In genomic region chr10:89363766-89364407, GRCh38 we compare ENCODE assay signal across 26 cellular contexts. TPM values are rescaled to one million over a fixed set of nuclear protein-coding genes. Genes with fewer than 3 reads are reported as not detected.
DNase-seq lines count a peak whose midpoint lies in the region; ATAC-seq and TF ChIP-seq lines count a peak whose summit lies in the region.
"Had no signal": no experiment of that assay in that cellular context is flagged by ENCODE, and none has a peak within 500 bp of the region (broad histone marks: within the 10 kb centered on the region; RNA-seq: fewer than 3 reads in every experiment).

No MANE protein-coding gene starts in this region.

- H3K27ac Mint-ChIP-seq in activated B cell treated with CpG ODN at 0.5 μM for 24 hours: peak overlapping the region; percentile 24
- no peak overlapping the region for H3K27ac Mint-ChIP-seq in activated T-cell treated with anti-CD3 and anti-CD28 coated beads, Interleukin-2, amount 50 U/mL, for 24 hours
- H3K27ac Mint-ChIP-seq: activated CD4-positive, alpha-beta T cell treated with anti-CD3 and anti-CD28 coated beads, Interleukin-2, amount 10 ng/mL, durations not matched to agents 7 days and 5 days had no signal

- TF ChIP-seq CTCF in GM12865 (IDR thresholded peaks at IDR 0.05; ENCODE audit: insufficient read depth, low read depth, low read length, missing control alignments): no peak
- no peak for TF ChIP-seq CTCF in activated B cell treated with CpG ODN at 0.5 μM for 24 hours (IDR thresholded peaks at IDR 0.05)

- H3K27me3 Mint-ChIP-seq in activated B cell treated with CpG ODN at 0.5 μM for 24 hours: no peaks in the 10 kb centered on the region
- peaks cover 3% of the 10 kb centered on the region for H3K27me3 Mint-ChIP-seq in activated T-cell treated with anti-CD3 and anti-CD28 coated beads, Interleukin-2, amount 50 U/mL, for 24 hours

- H3K4me3 ChIP-seq in GM12865 (ENCODE audit: low read depth, low read length): no peak overlapping the region
- H3K4me3 ChIP-seq: breast epithelium, heart left ventricle, sigmoid colon, thoracic aorta had no signal

- DNase-seq in GM12865 (ENCODE audit: low read depth) (peak; percentile 52), activated B cell treated with CpG ODN at 0.5 μM for 24 hours (no peak), RKO (ENCODE audit: low spot score) (no peak), DMS79 (lab: John Stamatoyannopoulos, UW) (no peak)
- no peak for DNase-seq in activated T-cell treated with anti-CD3 and anti-CD28 coated beads, Interleukin-2, amount 50 U/mL, for 24 hours
- DNase-seq: ACHN; activated CD4-positive, alpha-beta T cell treated with anti-CD3 and anti-CD28 coated beads, Interleukin-2, amount 10 ng/mL, durations not matched to agents 7 days and 5 days; activated CD8-positive, alpha-beta memory T cell treated with anti-CD3 and anti-CD28 coated beads, Interleukin-2, amount 50 U/mL, for 4 hours; activated effector memory CD4-positive, alpha-beta T cell treated with Interleukin-2 at 50 U/mL for 16 hours; H7; heart left ventricle; midbrain; NCI-H1417; NCI-H2171 treated with DMSO at 0.1 percent for 48 hours; NCI-H526 treated with DMSO at 0.1 percent for 48 hours; posterior cingulate gyrus; SHP77 treated with DMSO at 0.1 percent for 48 hours; sigmoid colon had no signal

- no peaks in the 10 kb centered on the region for H3K9me3 Mint-ChIP-seq in activated B cell treated with CpG ODN at 0.5 μM for 24 hours
- H3K9me3 Mint-ChIP-seq in activated T-cell treated with anti-CD3 and anti-CD28 coated beads, Interleukin-2, amount 50 U/mL, for 24 hours: no peaks in the 10 kb centered on the region

- peaks cover 20% of the 10 kb centered on the region for H3K4me1 Mint-ChIP-seq in activated B cell treated with CpG ODN at 0.5 μM for 24 hours
- H3K4me1 Mint-ChIP-seq in activated T-cell treated with anti-CD3 and anti-CD28 coated beads, Interleukin-2, amount 50 U/mL, for 24 hours (ENCODE audit: low read depth): peaks cover 23% of the 10 kb centered on the region

- ATAC-seq in GM19452 (IDR thresholded peaks at IDR 0.05; ENCODE audit: unreplicated experiment): peak; percentile 39
- ATAC-seq in HG03097 (IDR thresholded peaks at IDR 0.05; ENCODE audit: low FRiP score, unreplicated experiment): peak; percentile 41
- ATAC-seq in activated B cell treated with CpG ODN at 0.5 μM for 24 hours (ENCODE audit: low read depth): peak; percentile 50
- ATAC-seq in HG03571 (IDR thresholded peaks at IDR 0.05; ENCODE audit: unreplicated experiment): no peak
- ATAC-seq: heart left ventricle had no signal

- H3K4me3 Mint-ChIP-seq in activated B cell treated with CpG ODN at 0.5 μM for 24 hours: peak overlapping the region; percentile 11
- H3K4me3 Mint-ChIP-seq in activated T-cell treated with anti-CD3 and anti-CD28 coated beads, Interleukin-2, amount 50 U/mL, for 24 hours: no peak overlapping the region
- H3K4me3 Mint-ChIP-seq: activated CD4-positive, alpha-beta T cell treated with anti-CD3 and anti-CD28 coated beads, Interleukin-2, amount 10 ng/mL, durations not matched to agents 7 days and 5 days; nephron had no signal

- intact Hi-C loops in activated B cell treated with CpG ODN at 0.5 μM for 24 hours (cut with micrococcal nuclease): no loop called here

- POLR2A ChIA-PET in activated B cell treated with CpG ODN at 0.5 μM for 24 hours (lab: Charles Lee): interaction anchor here (0.7 kb wide), 2 partner anchors 9 to 51 kb away, joined by 4 to 8 read pairs; no protein-coding TSS in a partner anchor

- CTCF ChIA-PET in activated B cell treated with CpG ODN at 0.5 μM for 24 hours (lab: Charles Lee): no interaction called here

- no peaks in the 10 kb centered on the region for H3K36me3 Mint-ChIP-seq in activated B cell treated with CpG ODN at 0.5 μM for 24 hours (ENCODE audit: low read depth)
- H3K36me3 Mint-ChIP-seq in activated T-cell treated with anti-CD3 and anti-CD28 coated beads, Interleukin-2, amount 50 U/mL, for 24 hours (ENCODE audit: low read depth): no peaks in the 10 kb centered on the region

RNA-seq across cellular contexts. Expression of gene IFIT1B, which starts 14.0 kb away (rescaled TPM):
- not detected in 2 replicates for total RNA-seq in activated B cell treated with CpG ODN at 0.5 μM for 24 hours
- total RNA-seq: activated CD4-positive, alpha-beta T cell treated with anti-CD3 and anti-CD28 coated beads, Interleukin-2, amount 10 ng/mL, durations not matched to agents 7 days and 5 days; breast epithelium; endothelial cell of umbilical vein; H7; OCI-LY7; sigmoid colon; thoracic aorta had no signal

RNA-seq across cellular contexts. Expression of gene IFIT1, which starts 28.5 kb away (rescaled TPM):
- 0.95 and 1.3 TPM in 2 replicates for total RNA-seq in activated B cell treated with CpG ODN at 0.5 μM for 24 hours
- total RNA-seq: OCI-LY7 had no signal

RNA-seq across cellular contexts. Expression of gene IFIT3, which starts 36.1 kb away (rescaled TPM):
- total RNA-seq in activated B cell treated with CpG ODN at 0.5 μM for 24 hours: 3.2 TPM in 2 replicates

RNA-seq across cellular contexts. Expression of gene IFIT5, which starts 50.5 kb away (rescaled TPM):
- total RNA-seq in activated B cell treated with CpG ODN at 0.5 μM for 24 hours: 20.0 and 21.3 TPM in 2 replicates
